In the genomic region with DNA sequence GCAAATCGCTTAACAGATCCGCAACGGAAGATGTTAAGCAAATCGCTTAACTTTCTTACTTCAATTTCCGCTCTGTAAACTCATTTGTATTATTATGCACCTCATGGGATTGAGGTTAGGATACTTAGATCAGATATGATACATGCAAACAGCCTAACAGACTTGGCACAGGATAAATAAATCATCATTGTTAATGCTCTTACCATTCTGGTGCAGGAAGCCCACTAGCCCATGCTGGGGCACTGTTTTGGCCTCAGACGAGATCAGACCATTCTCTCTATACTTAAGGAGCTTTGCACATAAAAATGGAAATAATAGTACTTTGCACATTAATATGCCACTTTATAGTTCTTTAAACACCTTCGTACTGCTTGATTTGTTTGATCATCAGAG, we compare ENCODE assay signal across 6 cellular contexts. TPM values are rescaled to one million over a fixed set of nuclear protein-coding genes. Genes with fewer than 3 reads are reported as not detected.
DNase-seq lines count a peak whose midpoint lies in the region; ATAC-seq, FAIRE-seq and TF ChIP-seq lines count a peak whose summit lies in the region.

No MANE protein-coding gene starts in this region.

- TF ChIP-seq CTCF in astrocyte (IDR thresholded peaks at IDR 0.05; ENCODE audit: insufficient read depth, low read depth, low read length) (peak; percentile 12), GM13976 (IDR thresholded peaks at IDR 0.05; ENCODE audit: borderline replicate concordance, control extremely low read depth, extremely low read depth, insufficient read depth, missing control alignments) (no peak)

- no peaks in the 10 kb centered on the region for H4K20me1 ChIP-seq in astrocyte (ENCODE audit: insufficient read depth, low read length)

- in situ Hi-C loops in GM13976 (cut with MboI; ENCODE audit: low sequenced_read_pairs, unreplicated experiment) = no loop called here

- H3K36me3 Mint-ChIP-seq in astrocyte (ENCODE audit: low read depth, unreplicated experiment) = no peaks in the 10 kb centered on the region

- no peak overlapping the region for H3K27ac Mint-ChIP-seq in astrocyte (ENCODE audit: unreplicated experiment)

- H3K36me3 ChIP-seq in astrocyte (ENCODE audit: insufficient read depth, low read length) = peaks cover 17% of the 10 kb centered on the region
- peaks cover 47% of the 10 kb centered on the region for H3K36me3 ChIP-seq in neuron (ENCODE audit: insufficient read depth, low read length)

- H3K9me3 ChIP-seq in astrocyte (ENCODE audit: insufficient read depth, low read depth, low read length) (no peaks in the 10 kb centered on the region), neuron (ENCODE audit: low read length) (no peaks in the 10 kb centered on the region)

- H3K4me2 ChIP-seq in astrocyte (ENCODE audit: low read length) = peak overlapping the region; percentile 97

- H3K4me3 ChIP-seq in astrocyte (ENCODE audit: insufficient read depth, low read depth, low read length) (peak overlapping the region; percentile 95), neuron (ENCODE audit: low read length) (peak overlapping the region; percentile 98)

- H3K9ac ChIP-seq in astrocyte (ENCODE audit: low read length) = peak overlapping the region; percentile 97

- H3K79me2 ChIP-seq in astrocyte (ENCODE audit: insufficient read depth, low read length) = peaks cover 58% of the 10 kb centered on the region

- peak; percentile 41 for DNase-seq in NCI-H1092 treated with DMSO at 0.1 percent for 48 hours (lab: John Stamatoyannopoulos, UW)
- no peak for DNase-seq in NCI-H1092 (lab: John Stamatoyannopoulos, UW)
- no peak for DNase-seq in astrocyte (ENCODE audit: low read depth)
- no peak for DNase-seq in GM13976 (ENCODE audit: low spot score)

- H2AFZ ChIP-seq in astrocyte (ENCODE audit: low read depth, low read length) (peak overlapping the region; percentile 80), neuron (ENCODE audit: low read depth, low read length) (peak overlapping the region; percentile 1)

- no peaks in the 10 kb centered on the region for H3K27me3 ChIP-seq in astrocyte (ENCODE audit: insufficient read depth, low read length)
- H3K27me3 ChIP-seq in neuron (ENCODE audit: insufficient read depth, low read length) = no peaks in the 10 kb centered on the region

- ATAC-seq in HG03457 (IDR thresholded peaks at IDR 0.05; ENCODE audit: unreplicated experiment) = no peak

- peak overlapping the region; percentile 77 for H3K27ac ChIP-seq in astrocyte (ENCODE audit: low read depth, low read length)

- peaks cover 14% of the 10 kb centered on the region for H3K4me1 Mint-ChIP-seq in astrocyte (ENCODE audit: low read depth, unreplicated experiment)

- H3K4me3 Mint-ChIP-seq in astrocyte (ENCODE audit: unreplicated experiment) = peak overlapping the region; percentile 85

- no peaks in the 10 kb centered on the region for H3K9me3 Mint-ChIP-seq in astrocyte (ENCODE audit: unreplicated experiment)

- H3K27me3 Mint-ChIP-seq in astrocyte (ENCODE audit: low read depth, unreplicated experiment) = no peaks in the 10 kb centered on the region

- H3K4me1 ChIP-seq in astrocyte (ENCODE audit: insufficient read depth, low read length) (peaks cover 21% of the 10 kb centered on the region), neuron (ENCODE audit: insufficient read depth, low read length) (peaks cover 33% of the 10 kb centered on the region)

- no peak for FAIRE-seq in astrocyte (lab: Jason Lieb, UNC)

RNA-seq across cellular contexts. Expression of a gene that starts 0.4 kb away (rescaled TPM):
- total RNA-seq in astrocyte = 18.6 and 21.1 TPM in 2 replicates

RNA-seq across cellular contexts. Expression of a gene that starts 1.3 kb away (rescaled TPM):
- total RNA-seq in astrocyte = 192 and 202 TPM in 2 replicates

RNA-seq across cellular contexts. Expression of a gene that starts 23.9 kb away (rescaled TPM):
- total RNA-seq in astrocyte = 21.0 and 23.1 TPM in 2 replicates

RNA-seq across cellular contexts. Expression of a gene that starts 40.0 kb away (rescaled TPM):
- 5,151 and 5,167 TPM in 2 replicates for total RNA-seq in astrocyte

RNA-seq across cellular contexts. Expression of a gene that starts 42.5 kb away (rescaled TPM):
- 0.87 and 1.6 TPM in 2 replicates for total RNA-seq in astrocyte
